1 cellular context compared by ENCODE assay signal in genomic region chr2:84897773-84898172, GRCh38.
TF ChIP-seq lines count a peak whose summit lies in the region.

No MANE protein-coding gene starts in this region.

TF ChIP-seq in SK-N-SH treated with all-trans-retinoic acid at 6 μM for 48 hours, 23 proteins besides CTCF, POLR2A, EP300 and RAD21 (continued from another document):
- no peak for TF ChIP-seq POU6F1 (CRISPR knock-in tag; IDR thresholded peaks at IDR 0.05; ENCODE audit: borderline replicate concordance, low read depth)
- TF ChIP-seq CREB5 (CRISPR knock-in tag; IDR thresholded peaks at IDR 0.05; ENCODE audit: low read depth) = no peak
